11 cellular contexts compared by ENCODE assay signal in the genomic region with DNA sequence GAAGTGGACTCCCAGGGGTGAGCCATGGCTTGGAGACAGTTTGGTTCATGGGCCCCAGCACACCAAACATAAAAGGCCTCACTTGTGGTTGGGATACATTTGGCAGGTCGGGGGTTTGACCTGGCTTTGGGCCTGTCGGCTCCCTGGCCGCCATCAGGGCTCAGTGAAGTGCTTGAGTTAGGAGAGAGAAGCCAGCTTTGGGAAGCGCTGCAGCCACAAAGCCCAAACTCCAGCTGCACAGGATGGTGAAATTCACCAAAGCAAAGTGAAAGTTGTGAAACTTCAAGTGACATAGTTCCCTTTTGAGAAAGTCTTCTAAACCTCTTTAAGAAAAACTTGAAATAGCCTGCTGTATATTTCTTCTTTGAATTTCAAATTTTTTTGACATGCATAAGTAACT. TPM values are rescaled to one million over a fixed set of nuclear protein-coding genes. Genes with fewer than 3 reads are reported as not detected.
DNase-seq lines count a peak whose midpoint lies in the region; ATAC-seq, FAIRE-seq and TF ChIP-seq lines count a peak whose summit lies in the region.
"Had no signal": no experiment of that assay in that cellular context is flagged by ENCODE, and none has a peak within 500 bp of the region (broad histone marks: within the 10 kb centered on the region; RNA-seq: fewer than 3 reads in every experiment).

No MANE protein-coding gene starts in this region.

- BruUV-seq in K562 (replicated peaks; lab: Mats Ljungman, UMichigan): no TSS peak

- POLR2A ChIA-PET in K562 (lab: Yijun Ruan, JAX): interaction anchor here (0.6 kb wide), 1 partner anchor 362 kb away, joined by 3 read pairs; no protein-coding TSS in a partner anchor

- in situ Hi-C loops in K562 (cut with MboI): no loop called here

- H3K27me3 ChIP-seq in BLaER1 (no peaks in the 10 kb centered on the region), K562 (ENCODE audit: control insufficient read depth in 2 of 2, insufficient read depth in 2 of 2, low read length in 2 of 2) (no peaks in the 10 kb centered on the region)

- FAIRE-seq in K562 (lab: Jason Lieb, UNC): no peak
- FAIRE-seq: TTC549 had no signal

- ATAC-seq in HG03159 (IDR thresholded peaks at IDR 0.05; ENCODE audit: unreplicated experiment) (peak; percentile 37), K562 (no peak), mucosa of descending colon (no peak)

- no peak for TF ChIP-seq EP300 in K562 (IDR thresholded peaks at IDR 0.05; ENCODE audit: low read length)

- no peaks in the 10 kb centered on the region for H3K9me3 ChIP-seq in BLaER1
- no peaks in the 10 kb centered on the region for H3K9me3 ChIP-seq in K562 (replicated peaks; ENCODE audit: control insufficient read depth, insufficient read depth, low read depth, low read length)
- H3K9me3 ChIP-seq in mucosa of descending colon: no peaks in the 10 kb centered on the region

- H3K27ac ChIP-seq in BLaER1 (peak overlapping the region; percentile 57), K562 (ENCODE audit: extremely low read depth, low read depth, low read length) (no peak overlapping the region)

- H3K4me1 ChIP-seq in BLaER1: peaks cover 52% of the 10 kb centered on the region
- peaks cover 10 to 16% of the 10 kb centered on the region in 2 experiments; a peak in 4 of 5 replicates for H3K4me1 ChIP-seq in K562 (replicated peaks in 1 of 2; ENCODE audit: control insufficient read depth in 2 of 2, insufficient read depth in 2 of 2, low read length in 2 of 2)
- H3K4me1 ChIP-seq in mucosa of descending colon (ENCODE audit: low read depth): no peaks in the 10 kb centered on the region

- H4K20me1 ChIP-seq in BLaER1: no peaks in the 10 kb centered on the region
- H4K20me1 ChIP-seq in K562 (replicated peaks; ENCODE audit: control insufficient read depth, insufficient read depth, low read length): no peaks in the 10 kb centered on the region

- peak overlapping the region; percentile 57 for H3K4me2 ChIP-seq in BLaER1
- H3K4me2 ChIP-seq in K562 (ENCODE audit: insufficient read depth, low read length): no peak overlapping the region

- intact Hi-C loops in K562 (cut with micrococcal nuclease) (no loop called here), mucosa of descending colon (cut with DNase I, micrococcal nuclease) (no loop called here)

- CTCF ChIA-PET in K562 (lab: Yijun Ruan, JAX; ENCODE audit: low intra/inter-chr PET ratio): no interaction called here

- 16% methylated on average over 4 of the region's 4 CpGs for WGBS in K562 (ENCODE audit: insufficient coverage, low coverage, missing lambda C conversion rate)

- H3K79me2 ChIP-seq in K562 (ENCODE audit: control insufficient read depth, insufficient read depth, low read length): no peaks in the 10 kb centered on the region

- DNase-seq in K562 (ENCODE audit: extremely low read depth in 1 of 4, low spot score in 3 of 4): no peak
- peak in 2 of 3 donors; percentile 23 to 64 for DNase-seq in mucosa of descending colon
- DNase-seq in SW 1271 (lab: John Stamatoyannopoulos, UW): no peak
- DNase-seq in NCI-H1694 (lab: John Stamatoyannopoulos, UW): no peak
- DNase-seq in glomerular visceral epithelial cell (ENCODE audit: extremely low spot score): no peak
- DNase-seq in DMS 273 treated with DMSO at 0.1 percent for 48 hours (lab: John Stamatoyannopoulos, UW): no peak
- DNase-seq: activated effector memory CD4-positive, alpha-beta T cell treated with anti-CD3 and anti-CD28 coated beads, Interleukin-2, amount 50 U/mL, for 16 hours; NCI-H446 had no signal

- no peaks in the 10 kb centered on the region for H3K9me1 ChIP-seq in K562 (ENCODE audit: control insufficient read depth, insufficient read depth, low read length)

- H3K9ac ChIP-seq in BLaER1 (peak overlapping the region; percentile 4; the same call in 1 of the 2 replicates), K562 (ENCODE audit: insufficient read depth in 1 of 2, low read depth in 2 of 2, low read length in 2 of 2) (peak overlapping the region in 1 of 2 experiments; percentile 55; a peak in 1 of 4 replicates)

- H3K4me3 ChIP-seq in BLaER1 (no peak overlapping the region), K562 (no peak overlapping the region), mucosa of descending colon (no peak overlapping the region)

- H2AFZ ChIP-seq in K562 (ENCODE audit: low read depth, low read length): no peak overlapping the region

- no peak for TF ChIP-seq POLR2A in K562 (conservative IDR thresholded peaks at IDR 0.05)

- H3K36me3 ChIP-seq in BLaER1 (peaks cover 23% of the 10 kb centered on the region), K562 (ENCODE audit: control insufficient read depth, insufficient read depth, low read length) (no peaks in the 10 kb centered on the region), mucosa of descending colon (ENCODE audit: low read depth) (no peaks in the 10 kb centered on the region)

- TF ChIP-seq CTCF in K562 (IDR thresholded peaks at IDR 0.05 in 2 of 3, conservative IDR thresholded peaks at IDR 0.05 in 1 of 3; ENCODE audit: insufficient read depth in 2 of 3, low read depth in 1 of 3, low read length in 3 of 3): no peak
- TF ChIP-seq CTCF in mucosa of descending colon (IDR thresholded peaks at IDR 0.05): no peak

- no peak for TF ChIP-seq RAD21 in K562 (CRISPR knock-in tag; conservative IDR thresholded peaks at IDR 0.05 in 1 of 2, IDR thresholded peaks at IDR 0.05 in 1 of 2)

TF ChIP-seq in K562, 482 proteins besides CTCF, POLR2A, EP300 and RAD21:
- TF ChIP-seq, protein P1, sequence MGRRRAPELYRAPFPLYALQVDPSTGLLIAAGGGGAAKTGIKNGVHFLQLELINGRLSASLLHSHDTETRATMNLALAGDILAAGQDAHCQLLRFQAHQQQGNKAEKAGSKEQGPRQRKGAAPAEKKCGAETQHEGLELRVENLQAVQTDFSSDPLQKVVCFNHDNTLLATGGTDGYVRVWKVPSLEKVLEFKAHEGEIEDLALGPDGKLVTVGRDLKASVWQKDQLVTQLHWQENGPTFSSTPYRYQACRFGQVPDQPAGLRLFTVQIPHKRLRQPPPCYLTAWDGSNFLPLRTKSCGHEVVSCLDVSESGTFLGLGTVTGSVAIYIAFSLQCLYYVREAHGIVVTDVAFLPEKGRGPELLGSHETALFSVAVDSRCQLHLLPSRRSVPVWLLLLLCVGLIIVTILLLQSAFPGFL (CRISPR knock-in tag; IDR thresholded peaks at IDR 0.05): no peak
- TF ChIP-seq SIN3B (IDR thresholded peaks at IDR 0.05; ENCODE audit: low read depth) (no peak), CEBPB (tag; IDR thresholded peaks at IDR 0.05) (peak; percentile 45; the same call in 1 of the 2 replicates), ZNF780A (CRISPR knock-in tag; IDR thresholded peaks at IDR 0.05) (no peak), RHOXF2B (CRISPR knock-in tag; conservative IDR thresholded peaks at IDR 0.05) (no peak), DDX20 (tag; IDR thresholded peaks at IDR 0.05; ENCODE audit: low read depth) (no peak)

RNA-seq across cellular contexts. Expression of gene SLC46A2, which starts 27.5 kb away (rescaled TPM):
- not detected in 2 replicates for total RNA-seq in K562 (2011; cell fraction: chromatin; rRNA removed; ENCODE audit: low replicate concordance)
- not detected in 2 replicates for total RNA-seq in K562 (2011; cell fraction: nucleolus; rRNA removed)
- total RNA-seq in K562 (2011; cell fraction: nucleoplasm; rRNA removed): not detected in 2 replicates
- total RNA-seq in K562 (2014; rRNA removed) (not detected in 2 replicates), K562 (2014; rRNA removed; fragmentation: Illumina TruSeq; extraction: Trizol) (not detected in 2 replicates), K562 (2015; rRNA removed; fragmentation: Illumina TruSeq; extraction: Trizol) (not detected in 2 replicates), K562 (2021) (0.07 TPM in 1 of 2 replicates, not detected in the other), mucosa of descending colon (under 1 TPM in 1 of 3 donors, not detected in 2; 0.16 TPM)
- polyA plus RNA-seq in K562 (2011; rRNA removed) (not detected in 2 replicates), K562 (2014; fragmentation: Illumina TruSeq; extraction: Trizol) (not detected in 2 replicates), K562 (2014; fragmentation: Nextera tagmentation; extraction: Ambion mirVana) (not detected), K562 (2014; rRNA removed) (not detected in 2 replicates)
- polyA plus RNA-seq in K562 (2011; cell fraction: cytosol; rRNA removed): not detected in 2 replicates
- polyA plus RNA-seq in K562 (2011; cell fraction: nucleus; rRNA removed): not detected in 2 replicates
- 0.04 TPM in 1 of 2 replicates, not detected in the other for polyA plus RNA-seq in K562 (2012)
- not detected in 2 replicates for polyA minus RNA-seq in K562 (2011; rRNA and poly(A)+ RNA removed)
- polyA minus RNA-seq in K562 (2011; cell fraction: cytosol; rRNA and poly(A)+ RNA removed): not detected in 2 replicates
- not detected in 2 replicates for polyA minus RNA-seq in K562 (2011; cell fraction: nucleus; rRNA and poly(A)+ RNA removed)

Comparison
In these comparisons a context has a peak if more than half of its experiments do, and no peak if none do; other contexts are left out.
1. DNase-seq: peak in mucosa of descending colon (2 of 3); none in K562 (0 of 4), SW 1271 (0 of 2), NCI-H1694 (single experiment), glomerular visceral epithelial cell (single experiment) and DMS 273 treated with DMSO at 0.1 percent for 48 hours (single experiment).